ENCODE assay signal across 33 cellular contexts in the genomic region with DNA sequence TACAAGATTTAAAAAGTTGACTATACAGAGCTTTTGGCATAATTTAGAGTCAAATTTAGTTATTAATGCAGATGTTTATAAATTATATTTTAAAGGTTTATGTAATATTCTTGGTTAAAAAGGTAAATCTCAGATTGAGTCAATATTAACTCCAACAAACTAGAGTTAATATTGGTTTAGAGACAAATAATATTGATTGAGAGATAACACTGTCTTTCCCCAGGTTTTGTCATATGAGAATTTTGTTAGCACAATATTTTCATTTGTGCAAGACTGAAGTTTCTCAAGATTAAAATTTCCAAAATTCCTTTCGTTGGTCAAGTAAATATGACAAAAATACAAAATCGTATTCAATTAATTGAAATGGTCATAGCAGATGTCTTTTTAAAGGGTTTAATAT. TPM values are rescaled to one million over a fixed set of nuclear protein-coding genes. Genes with fewer than 3 reads are reported as not detected.
DNase-seq lines count a peak whose midpoint lies in the region; ATAC-seq, FAIRE-seq and TF ChIP-seq lines count a peak whose summit lies in the region.
"Had no signal": no experiment of that assay in that cellular context is flagged by ENCODE, and none has a peak within 500 bp of the region (broad histone marks: within the 10 kb centered on the region; RNA-seq: fewer than 3 reads in every experiment).

No MANE protein-coding gene starts in this region.

- H2AFZ ChIP-seq in mammary epithelial cell (ENCODE audit: low read depth, low read length), result no peak overlapping the region

- no TSS peak for BruUV-seq in mammary epithelial cell (replicated peaks; lab: Mats Ljungman, UMichigan)

- H3K4me2 ChIP-seq in mammary epithelial cell (ENCODE audit: insufficient read depth, low read depth, low read length), result no peak overlapping the region
- H3K4me2 ChIP-seq: BLaER1 had no signal

- FAIRE-seq in colon (lab: Jason Lieb, UNC) (peak; percentile 31), islet of Langerhans (lab: Jason Lieb, UNC) (peak; percentile 43), small intestine (lab: Jason Lieb, UNC) (peak; percentile 39)
- FAIRE-seq: GM12878, GM12892, GM18507, GM19239 had no signal

- H4K20me1 ChIP-seq in mammary epithelial cell (ENCODE audit: insufficient read depth, low read length), result no peaks in the 10 kb centered on the region
- H4K20me1 ChIP-seq: BLaER1 had no signal

- no peaks in the 10 kb centered on the region for H3K27me3 ChIP-seq in liver (ENCODE audit: control insufficient read depth in 4 of 4, insufficient read depth in 4 of 4, low read length in 3 of 4)
- H3K27me3 ChIP-seq in small intestine (ENCODE audit: control insufficient read depth in 2 of 2, insufficient read depth in 2 of 2, low read length in 2 of 2), result no peaks in the 10 kb centered on the region
- peaks cover 2% of the 10 kb centered on the region for H3K27me3 ChIP-seq in mammary epithelial cell (ENCODE audit: insufficient read depth, low read length)
- H3K27me3 ChIP-seq: BE2C, BLaER1 had no signal

- H3K27ac ChIP-seq in liver (ENCODE audit: low read depth in 1 of 2, low read length in 2 of 2), result no peak overlapping the region
- H3K27ac ChIP-seq in small intestine (ENCODE audit: low read depth in 1 of 2, low read length in 1 of 2), result no peak overlapping the region
- no peak overlapping the region for H3K27ac ChIP-seq in mammary epithelial cell (ENCODE audit: insufficient read depth, low read depth, low read length)
- H3K27ac ChIP-seq: BLaER1 had no signal

- CTCF ChIA-PET in mammary epithelial cell (lab: Charles Lee; ENCODE audit: low non-redundant PET), result no interaction called here

- no peaks in the 10 kb centered on the region for H3K9me3 ChIP-seq in liver (ENCODE audit: control insufficient read depth in 4 of 4, low read length in 3 of 4)
- no peaks in the 10 kb centered on the region for H3K9me3 ChIP-seq in small intestine (ENCODE audit: control insufficient read depth, low read depth)
- no peaks in the 10 kb centered on the region for H3K9me3 ChIP-seq in mammary epithelial cell (replicated peaks; ENCODE audit: insufficient read depth, low read length)
- H3K9me3 ChIP-seq: BE2C, BLaER1 had no signal

- intact Hi-C loops in mammary epithelial cell (cut with micrococcal nuclease), result no loop called here

- H3K4me1 ChIP-seq in liver (ENCODE audit: control insufficient read depth in 4 of 4, insufficient read depth in 4 of 4, low read length in 3 of 4) (peaks cover 0 to 70% (median 54%) of the 10 kb centered on the region in 4 donors), small intestine (ENCODE audit: control insufficient read depth in 2 of 2, insufficient read depth in 1 of 2, low read depth in 1 of 2, low read length in 1 of 2) (no peaks in the 10 kb centered on the region), mammary epithelial cell (ENCODE audit: insufficient read depth, low read length) (no peaks in the 10 kb centered on the region)
- H3K4me1 ChIP-seq: BE2C, BLaER1 had no signal

- no peaks in the 10 kb centered on the region for H3K79me2 ChIP-seq in mammary epithelial cell (ENCODE audit: insufficient read depth, low read length)

- H3K9ac ChIP-seq in liver (ENCODE audit: low read depth in 1 of 2, low read length in 2 of 2), result no peak overlapping the region
- no peak overlapping the region for H3K9ac ChIP-seq in mammary epithelial cell (ENCODE audit: insufficient read depth, low read length)
- H3K9ac ChIP-seq: BLaER1 had no signal

- DNase-seq in small intestine, result no peak
- DNase-seq in mammary epithelial cell, result no peak
- no peak for DNase-seq in UCSD-AML1 (lab: John Stamatoyannopoulos, UW; ENCODE audit: unreplicated experiment)
- DNase-seq: 8988T; ACHN; BE2C; C1 segment of cervical spinal cord; CD4-positive, alpha-beta memory T cell; CD4-positive, CD25-positive, alpha-beta regulatory T cell; CD8-positive, alpha-beta memory T cell; COR-L47; DMS 273 treated with DMSO at 0.1 percent for 48 hours; DMS153; DMS53; DMS79; DND-41; EL; GDM1 had no signal

- H3K4me3 ChIP-seq in liver (ENCODE audit: low read depth in 1 of 3, low read length in 3 of 3) (no peak overlapping the region), small intestine (ENCODE audit: low read depth in 1 of 2, low read length in 2 of 2) (no peak overlapping the region), mammary epithelial cell (replicated peaks in 1 of 3; ENCODE audit: insufficient read depth in 1 of 3, low read depth in 2 of 3, low read length in 3 of 3) (no peak overlapping the region)
- H3K4me3 ChIP-seq: BLaER1, GM12878 had no signal

- ATAC-seq in HG03097 (IDR thresholded peaks at IDR 0.05; ENCODE audit: low FRiP score, unreplicated experiment) (no peak), GM18858 (IDR thresholded peaks at IDR 0.05; ENCODE audit: unreplicated experiment) (no peak)
- ATAC-seq: GM12878 had no signal

- whole genome bisulfite sequencing in liver, result 39% methylated on average over 2 of the region's 2 CpGs
- 82 to 89% (median 84%) methylated on average over 2 of the region's 2 CpGs for WGBS in small intestine, 3 donors
- WGBS in mammary epithelial cell (ENCODE audit: low coverage, missing lambda C conversion rate), result 61% methylated on average over 2 of the region's 2 CpGs

- H3K36me3 ChIP-seq in liver (ENCODE audit: control insufficient read depth in 4 of 4, insufficient read depth in 3 of 4, low read depth in 1 of 4, low read length in 3 of 4) (no peaks in the 10 kb centered on the region), small intestine (ENCODE audit: control insufficient read depth in 2 of 2, insufficient read depth in 2 of 2, low read length in 2 of 2) (no peaks in the 10 kb centered on the region), mammary epithelial cell (ENCODE audit: insufficient read depth, low read length) (no peaks in the 10 kb centered on the region)
- H3K36me3 ChIP-seq: BE2C, BLaER1 had no signal

- TF ChIP-seq RAD21 in liver (IDR thresholded peaks at IDR 0.05), result no peak

- in situ Hi-C loops in mammary epithelial cell (cut with MboI; ENCODE audit: low sequenced_read_pairs in 2 of 2), result no loop called here

- dilution Hi-C loops in mammary epithelial cell (cut with HindIII; ENCODE audit: low sequenced_read_pairs), result no loop called here

- TF ChIP-seq CTCF in liver (IDR thresholded peaks at IDR 0.05; ENCODE audit: low read depth, low read length, missing input control), result no peak
- no peak for TF ChIP-seq CTCF in mammary epithelial cell (conservative IDR thresholded peaks at IDR 0.05 in 1 of 2, IDR thresholded peaks at IDR 0.05 in 1 of 2; ENCODE audit: extremely low read depth in 1 of 2, insufficient read depth in 1 of 2, low read depth in 1 of 2, low read length in 2 of 2)

TF ChIP-seq in liver, 16 proteins besides CTCF, POLR2A, EP300 and RAD21 (continues in another document):
- peak in 1 of 2 donors; percentile 12 for TF ChIP-seq RXRA (IDR thresholded peaks at IDR 0.05)
- TF ChIP-seq EGR1 (IDR thresholded peaks at IDR 0.05; ENCODE audit: low read depth in 2 of 2), result no peak
- TF ChIP-seq, protein P1, sequence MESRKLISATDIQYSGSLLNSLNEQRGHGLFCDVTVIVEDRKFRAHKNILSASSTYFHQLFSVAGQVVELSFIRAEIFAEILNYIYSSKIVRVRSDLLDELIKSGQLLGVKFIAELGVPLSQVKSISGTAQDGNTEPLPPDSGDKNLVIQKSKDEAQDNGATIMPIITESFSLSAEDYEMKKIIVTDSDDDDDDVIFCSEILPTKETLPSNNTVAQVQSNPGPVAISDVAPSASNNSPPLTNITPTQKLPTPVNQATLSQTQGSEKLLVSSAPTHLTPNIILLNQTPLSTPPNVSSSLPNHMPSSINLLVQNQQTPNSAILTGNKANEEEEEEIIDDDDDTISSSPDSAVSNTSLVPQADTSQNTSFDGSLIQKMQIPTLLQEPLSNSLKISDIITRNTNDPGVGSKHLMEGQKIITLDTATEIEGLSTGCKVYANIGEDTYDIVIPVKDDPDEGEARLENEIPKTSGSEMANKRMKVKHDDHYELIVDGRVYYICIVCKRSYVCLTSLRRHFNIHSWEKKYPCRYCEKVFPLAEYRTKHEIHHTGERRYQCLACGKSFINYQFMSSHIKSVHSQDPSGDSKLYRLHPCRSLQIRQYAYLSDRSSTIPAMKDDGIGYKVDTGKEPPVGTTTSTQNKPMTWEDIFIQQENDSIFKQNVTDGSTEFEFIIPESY (IDR thresholded peaks at IDR 0.05), result no peak
- TF ChIP-seq, protein P2, sequence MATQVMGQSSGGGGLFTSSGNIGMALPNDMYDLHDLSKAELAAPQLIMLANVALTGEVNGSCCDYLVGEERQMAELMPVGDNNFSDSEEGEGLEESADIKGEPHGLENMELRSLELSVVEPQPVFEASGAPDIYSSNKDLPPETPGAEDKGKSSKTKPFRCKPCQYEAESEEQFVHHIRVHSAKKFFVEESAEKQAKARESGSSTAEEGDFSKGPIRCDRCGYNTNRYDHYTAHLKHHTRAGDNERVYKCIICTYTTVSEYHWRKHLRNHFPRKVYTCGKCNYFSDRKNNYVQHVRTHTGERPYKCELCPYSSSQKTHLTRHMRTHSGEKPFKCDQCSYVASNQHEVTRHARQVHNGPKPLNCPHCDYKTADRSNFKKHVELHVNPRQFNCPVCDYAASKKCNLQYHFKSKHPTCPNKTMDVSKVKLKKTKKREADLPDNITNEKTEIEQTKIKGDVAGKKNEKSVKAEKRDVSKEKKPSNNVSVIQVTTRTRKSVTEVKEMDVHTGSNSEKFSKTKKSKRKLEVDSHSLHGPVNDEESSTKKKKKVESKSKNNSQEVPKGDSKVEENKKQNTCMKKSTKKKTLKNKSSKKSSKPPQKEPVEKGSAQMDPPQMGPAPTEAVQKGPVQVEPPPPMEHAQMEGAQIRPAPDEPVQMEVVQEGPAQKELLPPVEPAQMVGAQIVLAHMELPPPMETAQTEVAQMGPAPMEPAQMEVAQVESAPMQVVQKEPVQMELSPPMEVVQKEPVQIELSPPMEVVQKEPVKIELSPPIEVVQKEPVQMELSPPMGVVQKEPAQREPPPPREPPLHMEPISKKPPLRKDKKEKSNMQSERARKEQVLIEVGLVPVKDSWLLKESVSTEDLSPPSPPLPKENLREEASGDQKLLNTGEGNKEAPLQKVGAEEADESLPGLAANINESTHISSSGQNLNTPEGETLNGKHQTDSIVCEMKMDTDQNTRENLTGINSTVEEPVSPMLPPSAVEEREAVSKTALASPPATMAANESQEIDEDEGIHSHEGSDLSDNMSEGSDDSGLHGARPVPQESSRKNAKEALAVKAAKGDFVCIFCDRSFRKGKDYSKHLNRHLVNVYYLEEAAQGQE (IDR thresholded peaks at IDR 0.05), result no peak
- no peak for TF ChIP-seq FOXA1 (IDR thresholded peaks at IDR 0.05)
- TF ChIP-seq FOXA2 (IDR thresholded peaks at IDR 0.05), result peak; percentile 16
- no peak for TF ChIP-seq HNF4G (IDR thresholded peaks at IDR 0.05)
- peak; percentile 16 to 22 for TF ChIP-seq HNF4A (conservative IDR thresholded peaks at IDR 0.05)
- no peak for TF ChIP-seq JUND (IDR thresholded peaks at IDR 0.05)
- TF ChIP-seq, protein P3, sequence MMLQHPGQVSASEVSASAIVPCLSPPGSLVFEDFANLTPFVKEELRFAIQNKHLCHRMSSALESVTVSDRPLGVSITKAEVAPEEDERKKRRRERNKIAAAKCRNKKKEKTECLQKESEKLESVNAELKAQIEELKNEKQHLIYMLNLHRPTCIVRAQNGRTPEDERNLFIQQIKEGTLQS (IDR thresholded peaks at IDR 0.05), result no peak
- TF ChIP-seq SP1 (IDR thresholded peaks at IDR 0.05), result no peak

RNA-seq across cellular contexts. Expression of a gene that starts 12.9 kb away (rescaled TPM):
- total RNA-seq in liver, result 10 to 100 TPM; 19.5 to 93.9 TPM
- polyA plus RNA-seq in liver, result 10 to 100 TPM; 18.6 to 44.4 TPM
- polyA plus RNA-seq in small intestine, result not detected
- not detected for total RNA-seq in mammary epithelial cell
- polyA plus RNA-seq in mammary epithelial cell, result not detected
- not detected for polyA minus RNA-seq in mammary epithelial cell
- total RNA-seq: A673; CD4-positive, alpha-beta memory T cell; CD4-positive, CD25-positive, alpha-beta regulatory T cell; CD8-positive, alpha-beta memory T cell; Daoy; G401; GM12878 had no signal
- polyA plus RNA-seq: AG04450; CD14-positive monocyte; CD4-positive, alpha-beta memory T cell; CD4-positive, CD25-positive, alpha-beta regulatory T cell; CD8-positive, alpha-beta memory T cell had no signal

Comparison
In these comparisons a context has a peak if more than half of its experiments do, and no peak if none do; other contexts are left out.
1. RNA of a gene that starts 12.9 kb away (polyA plus RNA-seq): 18.6 to 44.4 TPM in liver; not detected in mammary epithelial cell (single experiment) and not detected in small intestine; every median in the first group is over 10 times any median in the second.